In genomic region chr6:136230219-136230980, GRCh38 we compare ENCODE assay signal across 24 cellular contexts. TPM values are rescaled to one million over a fixed set of nuclear protein-coding genes. Genes with fewer than 3 reads are reported as not detected.
DNase-seq lines count a peak whose midpoint lies in the region; ATAC-seq and TF ChIP-seq lines count a peak whose summit lies in the region.
"Had no signal": no experiment of that assay in that cellular context is flagged by ENCODE, and none has a peak within 500 bp of the region (broad histone marks: within the 10 kb centered on the region; RNA-seq: fewer than 3 reads in every experiment).

No MANE protein-coding gene starts in this region.

- H3K27me3 ChIP-seq in CD8-positive, alpha-beta T cell (ENCODE audit: insufficient read depth, low read length): no peaks in the 10 kb centered on the region
- H3K27me3 ChIP-seq in mesenchymal stem cell (ENCODE audit: control insufficient read depth in 1 of 2, insufficient read depth in 1 of 2, low read length in 2 of 2): no peaks in the 10 kb centered on the region
- H3K27me3 ChIP-seq in neural progenitor cell: no peaks in the 10 kb centered on the region
- H3K27me3 ChIP-seq: esophagus squamous epithelium, heart left ventricle, spleen, stomach, upper lobe of left lung had no signal

- H3K79me2 ChIP-seq in neural progenitor cell (ENCODE audit: low read depth): no peaks in the 10 kb centered on the region

- H3K9me3 Mint-ChIP-seq in CD8-positive, alpha-beta T cell: no peaks in the 10 kb centered on the region
- no peaks in the 10 kb centered on the region for H3K9me3 Mint-ChIP-seq in neural progenitor cell
- H3K9me3 Mint-ChIP-seq: activated CD4-positive, alpha-beta memory T cell treated with anti-CD3 and anti-CD28 coated beads, Interleukin-2, amount 10 ng/mL, durations not matched to agents 7 days and 5 days; activated naive CD4-positive, alpha-beta T cell treated with anti-CD3 and anti-CD28 coated beads for 36 hours; activated T-cell treated with anti-CD3 and anti-CD28 coated beads, Interleukin-2, amount 50 U/mL, for 24 hours had no signal

- H3K4me3 Mint-ChIP-seq in CD8-positive, alpha-beta T cell: no peak overlapping the region
- no peak overlapping the region for H3K4me3 Mint-ChIP-seq in neural progenitor cell
- H3K4me3 Mint-ChIP-seq: activated CD4-positive, alpha-beta memory T cell treated with anti-CD3 and anti-CD28 coated beads, Interleukin-2, amount 10 ng/mL, durations not matched to agents 7 days and 5 days; activated naive CD4-positive, alpha-beta T cell treated with anti-CD3 and anti-CD28 coated beads for 36 hours; activated T-cell treated with anti-CD3 and anti-CD28 coated beads, Interleukin-2, amount 50 U/mL, for 24 hours; B cell had no signal

- no peaks in the 10 kb centered on the region for H3K36me3 ChIP-seq in CD8-positive, alpha-beta T cell (ENCODE audit: insufficient read depth, low read length)
- H3K36me3 ChIP-seq in HEK293 (ENCODE audit: control insufficient read depth in 2 of 2, insufficient read depth in 1 of 2, low read length in 2 of 2) (peaks cover 7 to 20% of the 10 kb centered on the region in 2 experiments; a peak in 2 of 3 replicates), mesenchymal stem cell (ENCODE audit: control insufficient read depth in 1 of 2, insufficient read depth in 2 of 2, low read depth in 1 of 2, low read length in 2 of 2) (no peaks in the 10 kb centered on the region), neural progenitor cell (no peaks in the 10 kb centered on the region)
- H3K36me3 ChIP-seq: esophagus squamous epithelium, heart left ventricle, stomach, upper lobe of left lung, WERI-Rb-1 had no signal

- H3K18ac ChIP-seq in mesenchymal stem cell (ENCODE audit: low read depth in 1 of 2, low read length in 2 of 2): peak overlapping the region in 1 of 2 experiments; percentile 48

- no peak overlapping the region for H3K4ac ChIP-seq in mesenchymal stem cell (ENCODE audit: low read depth in 1 of 2, low read length in 2 of 2)

- H3K4me1 Mint-ChIP-seq in CD8-positive, alpha-beta T cell (ENCODE audit: low read depth): peaks cover 3% of the 10 kb centered on the region
- H3K4me1 Mint-ChIP-seq in neural progenitor cell: no peaks in the 10 kb centered on the region

- H3K27ac Mint-ChIP-seq in CD8-positive, alpha-beta T cell: no peak overlapping the region
- H3K27ac Mint-ChIP-seq in neural progenitor cell: no peak overlapping the region
- H3K27ac Mint-ChIP-seq: activated CD4-positive, alpha-beta memory T cell treated with anti-CD3 and anti-CD28 coated beads, Interleukin-2, amount 10 ng/mL, durations not matched to agents 7 days and 5 days; activated naive CD4-positive, alpha-beta T cell treated with anti-CD3 and anti-CD28 coated beads for 36 hours; activated T-cell treated with anti-CD3 and anti-CD28 coated beads, Interleukin-2, amount 50 U/mL, for 24 hours; B cell had no signal

- no peak overlapping the region for H3K23ac ChIP-seq in mesenchymal stem cell (ENCODE audit: low read length in 2 of 2)

- H3K9ac ChIP-seq in mesenchymal stem cell (ENCODE audit: low read length) (peak overlapping the region; percentile 7), neural progenitor cell (no peak overlapping the region)

- no peak overlapping the region for H2BK120ac ChIP-seq in mesenchymal stem cell (ENCODE audit: low read depth, low read length)

- H3K27me3 Mint-ChIP-seq in CD8-positive, alpha-beta T cell (ENCODE audit: low read depth): no peaks in the 10 kb centered on the region
- no peaks in the 10 kb centered on the region for H3K27me3 Mint-ChIP-seq in neural progenitor cell (ENCODE audit: insufficient read depth, low read depth)
- H3K27me3 Mint-ChIP-seq: activated CD4-positive, alpha-beta memory T cell treated with anti-CD3 and anti-CD28 coated beads, Interleukin-2, amount 10 ng/mL, durations not matched to agents 7 days and 5 days; activated T-cell treated with anti-CD3 and anti-CD28 coated beads, Interleukin-2, amount 50 U/mL, for 24 hours; B cell had no signal

- H2BK12ac ChIP-seq in mesenchymal stem cell (ENCODE audit: low read length in 2 of 2): no peak overlapping the region

- H2BK15ac ChIP-seq in mesenchymal stem cell (ENCODE audit: low read depth, poor library complexity, severe bottlenecking): no peak overlapping the region

- H3F3A ChIP-seq in neural progenitor cell (ENCODE audit: low read depth): no peaks in the 10 kb centered on the region

- intact Hi-C loops in CD8-positive, alpha-beta T cell (cut with DNase I, micrococcal nuclease): loop anchor here in 1 of 2 experiments (5.0 kb wide), 1 partner anchor 1873 kb away; no protein-coding TSS in a partner anchor

- H4K8ac ChIP-seq in mesenchymal stem cell (ENCODE audit: low read length): no peak overlapping the region

- POLR2A ChIA-PET in CD8-positive, alpha-beta T cell (lab: Charles Lee): no interaction called here
- POLR2A ChIA-PET in HEK293 (lab: Yijun Ruan, JAX): interaction anchor here (0.7 to 1.3 kb wide), 3 partner anchors 20 to 777 kb away, joined by 3 to 11 read pairs (median 5); partner anchors contain the start of gene MTFR2

- H3K79me1 ChIP-seq in mesenchymal stem cell (replicated peaks; ENCODE audit: low read length, poor library complexity, severe bottlenecking): peaks cover 2% of the 10 kb centered on the region

- ATAC-seq in CD8-positive, alpha-beta T cell: peak; percentile 38
- ATAC-seq in HG03442 (IDR thresholded peaks at IDR 0.05; ENCODE audit: unreplicated experiment) (no peak), GM18858 (IDR thresholded peaks at IDR 0.05; ENCODE audit: unreplicated experiment) (no peak)
- ATAC-seq: HCT116, heart left ventricle had no signal

- H2AFZ ChIP-seq in mesenchymal stem cell (ENCODE audit: low read depth, low read length): peak overlapping the region; percentile 82
- H2AFZ ChIP-seq in neural progenitor cell (replicated peaks): no peak overlapping the region

- no peak overlapping the region for H3K27ac ChIP-seq in CD8-positive, alpha-beta T cell (ENCODE audit: low read depth, low read length)
- no peak overlapping the region for H3K27ac ChIP-seq in HEK293 (ENCODE audit: extremely low read depth, low read depth, low read length)
- H3K27ac ChIP-seq in mesenchymal stem cell (ENCODE audit: low read length, poor library complexity, severe bottlenecking): no peak overlapping the region
- H3K27ac ChIP-seq in neural progenitor cell: no peak overlapping the region
- H3K27ac ChIP-seq: esophagus squamous epithelium, spleen, stomach, upper lobe of left lung, WERI-Rb-1 had no signal

- no peak overlapping the region for H3K4me2 ChIP-seq in mesenchymal stem cell (ENCODE audit: low read length, poor library complexity, severe bottlenecking)
- no peak overlapping the region for H3K4me2 ChIP-seq in neural progenitor cell

- H3K36me3 Mint-ChIP-seq in CD8-positive, alpha-beta T cell: no peaks in the 10 kb centered on the region
- no peaks in the 10 kb centered on the region for H3K36me3 Mint-ChIP-seq in neural progenitor cell

- H3K9me3 ChIP-seq in CD8-positive, alpha-beta T cell (ENCODE audit: low read length): no peaks in the 10 kb centered on the region
- H3K9me3 ChIP-seq in HEK293 (ENCODE audit: control insufficient read depth, insufficient read depth, low read depth, low read length) (no peaks in the 10 kb centered on the region), mesenchymal stem cell (ENCODE audit: control insufficient read depth, low read length) (no peaks in the 10 kb centered on the region), neural progenitor cell (ENCODE audit: low read depth) (no peaks in the 10 kb centered on the region)
- H3K9me3 ChIP-seq: Caco-2, esophagus squamous epithelium, heart left ventricle, spleen, stomach, upper lobe of left lung had no signal

- no peak overlapping the region for H4K91ac ChIP-seq in mesenchymal stem cell (ENCODE audit: low read length)

- no peak for TF ChIP-seq CTCF in CD8-positive, alpha-beta T cell (IDR thresholded peaks at IDR 0.05)
- TF ChIP-seq CTCF in HEK293 (tag by site-specific recombination; IDR thresholded peaks at IDR 0.05) (no peak), cardiac fibroblast (IDR thresholded peaks at IDR 0.05; ENCODE audit: low read depth, low read length) (no peak), neural progenitor cell (IDR thresholded peaks at IDR 0.05) (no peak)

- 100% methylated on average over 1 of the region's 2 CpGs for WGBS in mesenchymal stem cell

- DNase-seq in CD8-positive, alpha-beta T cell: no peak
- peak; percentile 20 to 34 for DNase-seq in cardiac fibroblast (ENCODE audit: low read depth in 2 of 2)
- DNase-seq in mesenchymal stem cell: no peak
- no peak for DNase-seq in neural progenitor cell (ENCODE audit: low spot score)
- DNase-seq: activated CD4-positive, alpha-beta memory T cell treated with anti-CD3 and anti-CD28 coated beads, Interleukin-2, amount 10 ng/mL, durations not matched to agents 7 days and 5 days; activated naive CD4-positive, alpha-beta T cell treated with anti-CD3 and anti-CD28 coated beads for 36 hours; activated T-cell treated with anti-CD3 and anti-CD28 coated beads, Interleukin-2, amount 50 U/mL, for 24 hours; Caco-2; effector CD8-positive, alpha-beta T cell; esophagus squamous epithelium; heart left ventricle; NCI-H1417; NCI-H2171 treated with DMSO at 0.1 percent for 48 hours; SIG-M5; spleen; stimulated activated CD4-positive, alpha-beta T cell treated with anti-CD3 and anti-CD28 coated beads, Interleukin-4, amount 100 ng/mL, for 24 hours; stomach; upper lobe of left lung; WERI-Rb-1 had no signal

- CTCF ChIA-PET in CD8-positive, alpha-beta T cell (lab: Charles Lee): interaction anchor here (0.9 to 1.3 kb wide), 3 partner anchors 10 to 695 kb away, joined by 3 to 9 read pairs (median 3); no protein-coding TSS in a partner anchor
- CTCF ChIA-PET in HEK293 (lab: Yijun Ruan, JAX): interaction anchor here (0.6 to 2.1 kb wide), 7 partner anchors 12 to 1901 kb away, joined by 3 to 7 read pairs (median 5); no protein-coding TSS in a partner anchor

- no peak overlapping the region for H3K14ac ChIP-seq in mesenchymal stem cell (ENCODE audit: low read length in 2 of 2)

- H2BK5ac ChIP-seq in mesenchymal stem cell (ENCODE audit: low read depth, low read length, poor library complexity, severe bottlenecking): no peak overlapping the region

- no peak overlapping the region for H3K4me3 ChIP-seq in CD8-positive, alpha-beta T cell (ENCODE audit: low read depth, low read length)
- H3K4me3 ChIP-seq in HEK293 (ENCODE audit: low read depth, low read length) (no peak overlapping the region), cardiac fibroblast (replicated peaks in 1 of 2; ENCODE audit: low read depth in 2 of 2, low read length in 2 of 2) (no peak overlapping the region), mesenchymal stem cell (ENCODE audit: insufficient read depth in 1 of 2, low read depth in 1 of 2, low read length in 2 of 2) (no peak overlapping the region), neural progenitor cell (no peak overlapping the region)
- H3K4me3 ChIP-seq: esophagus squamous epithelium, heart left ventricle, spleen, stomach, upper lobe of left lung had no signal

- H3K4me1 ChIP-seq in CD8-positive, alpha-beta T cell (ENCODE audit: insufficient read depth, low read length): no peaks in the 10 kb centered on the region
- H3K4me1 ChIP-seq in HEK293 (ENCODE audit: control insufficient read depth, insufficient read depth, low read length) (no peaks in the 10 kb centered on the region), mesenchymal stem cell (ENCODE audit: control insufficient read depth, insufficient read depth, low read depth, low read length) (peaks cover 9% of the 10 kb centered on the region), neural progenitor cell (no peaks in the 10 kb centered on the region)

- H2AK5ac ChIP-seq in mesenchymal stem cell (ENCODE audit: low read length, severe bottlenecking): no peak overlapping the region

- H4K20me1 ChIP-seq in neural progenitor cell (ENCODE audit: low read depth): no peaks in the 10 kb centered on the region

RNA-seq across cellular contexts. Expression of gene MTFR2, which starts 19.7 kb away (rescaled TPM):
- total RNA-seq in CD8-positive, alpha-beta T cell: 1 to 10 TPM; 1.3 to 1.5 TPM
- 1.9 TPM for polyA plus RNA-seq in mesenchymal stem cell (2013, experiment 1 of 2)
- 2.8 TPM for polyA plus RNA-seq in mesenchymal stem cell (2013, experiment 2 of 2)
- total RNA-seq in neural progenitor cell (ENCODE audit: low replicate concordance): 6.2 and 12.6 TPM in 2 replicates

RNA-seq across cellular contexts. Expression of gene BCLAF1, which starts 59.2 kb away (rescaled TPM):
- total RNA-seq in CD8-positive, alpha-beta T cell: 100 to 1,000 TPM; 471 to 494 TPM
- polyA plus RNA-seq in mesenchymal stem cell (2013, experiment 1 of 2): 96.2 TPM
- polyA plus RNA-seq in mesenchymal stem cell (2013, experiment 2 of 2): 93.1 TPM
- total RNA-seq in neural progenitor cell (ENCODE audit: low replicate concordance): 127 and 190 TPM in 2 replicates

Comparison
In these comparisons a context has a peak if more than half of its experiments do, and no peak if none do; other contexts are left out.
1. DNase-seq: peak in cardiac fibroblast (2 of 2); none in CD8-positive, alpha-beta T cell (0 of 7), mesenchymal stem cell (single experiment) and neural progenitor cell (single experiment).